18 cellular contexts compared by ENCODE assay signal in the genomic region with DNA sequence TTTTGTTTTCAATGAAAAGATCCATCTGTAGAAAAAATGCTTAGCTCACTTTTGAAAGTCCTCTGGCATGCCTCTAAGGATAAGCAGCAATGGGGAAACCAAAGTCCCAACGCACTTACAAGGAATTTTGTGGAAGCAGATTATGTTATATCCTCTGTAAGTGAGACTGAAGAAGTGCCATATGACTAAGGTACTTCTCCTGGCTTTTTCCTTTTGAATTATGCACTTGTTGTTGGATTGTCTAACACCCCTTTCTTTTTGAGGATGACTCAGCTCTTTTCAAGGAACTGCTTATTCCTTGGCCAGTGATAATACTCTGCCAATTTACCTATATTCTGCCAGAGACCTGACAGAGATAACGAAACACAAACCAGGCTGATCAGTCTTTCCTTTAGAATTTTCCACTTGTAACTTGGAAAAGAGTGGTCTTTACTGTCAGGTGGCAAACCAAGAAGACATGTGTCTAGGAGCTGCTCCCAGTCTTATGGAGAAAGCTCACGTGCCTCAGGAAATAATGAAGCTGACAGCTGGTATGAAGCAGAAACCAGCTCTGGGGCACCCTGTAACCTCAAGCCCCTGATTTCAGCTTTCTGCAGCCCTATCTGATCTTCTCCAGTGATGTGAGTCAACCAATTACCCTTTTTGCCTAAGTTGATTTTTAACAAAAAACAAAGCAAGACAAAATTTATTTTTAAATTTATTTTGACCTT.
"Had no signal": no experiment of that assay in that cellular context is flagged by ENCODE, and none has a peak within 500 bp of the region (broad histone marks: within the 10 kb centered on the region; RNA-seq: fewer than 3 reads in every experiment).

No MANE protein-coding gene starts in this region.

- DNase-seq: activated CD4-positive, alpha-beta T cell treated with anti-CD3 and anti-CD28 coated beads, Interleukin-2, amount 50 U/mL, for 4 hours; activated gamma-delta T cell; activated T-cell treated with anti-CD3 and anti-CD28 coated beads, Interleukin-2, amount 50 U/mL, for 72 hours; amniotic stem cell; effector memory CD8-positive, alpha-beta T cell; foreskin keratinocyte; glutamatergic neuron; hippocampal formation; retina; stimulated activated CD8-positive, alpha-beta memory T cell treated with anti-CD3 and anti-CD28 coated beads, Interleukin-4, amount 100 ng/mL, for 48 hours; stimulated activated naive CD4-positive, alpha-beta T cell; T-helper 17 cell; thyroid gland had no signal

- H3K27ac Mint-ChIP-seq: activated naive CD4-positive, alpha-beta T cell treated with anti-CD3 and anti-CD28 coated beads, Interleukin-2, amount 50 U/mL, for 72 hours; activated T-cell treated with anti-CD3 and anti-CD28 coated beads, Interleukin-2, amount 50 U/mL, for 72 hours; effector memory CD8-positive, alpha-beta T cell; T-helper 17 cell had no signal

- H3K27ac ChIP-seq: foreskin keratinocyte, thyroid gland had no signal

- H3K27me3 ChIP-seq: foreskin keratinocyte, thyroid gland had no signal

- H3K4me1 Mint-ChIP-seq: T-helper 17 cell had no signal

- H3K4me1 ChIP-seq: foreskin keratinocyte, thyroid gland had no signal

- FAIRE-seq: keratinocyte, urothelium cell line had no signal

- H3K4me3 ChIP-seq: lung, thyroid gland had no signal

- H3K36me3 ChIP-seq: thyroid gland had no signal

- ATAC-seq: activated naive CD4-positive, alpha-beta T cell treated with anti-CD3 and anti-CD28 coated beads, Interleukin-2, amount 50 U/mL, for 72 hours; activated T-cell treated with anti-CD3 and anti-CD28 coated beads, Interleukin-2, amount 50 U/mL, for 72 hours; effector memory CD8-positive, alpha-beta T cell; foreskin keratinocyte; left lobe of liver; T-helper 17 cell had no signal

- H3K9me3 ChIP-seq: thyroid gland had no signal

- H3K27me3 Mint-ChIP-seq: effector memory CD8-positive, alpha-beta T cell; T-helper 17 cell had no signal

- H3K4me3 Mint-ChIP-seq: activated T-cell treated with anti-CD3 and anti-CD28 coated beads, Interleukin-2, amount 50 U/mL, for 72 hours; effector memory CD8-positive, alpha-beta T cell; T-helper 17 cell had no signal
